In the genomic region with DNA sequence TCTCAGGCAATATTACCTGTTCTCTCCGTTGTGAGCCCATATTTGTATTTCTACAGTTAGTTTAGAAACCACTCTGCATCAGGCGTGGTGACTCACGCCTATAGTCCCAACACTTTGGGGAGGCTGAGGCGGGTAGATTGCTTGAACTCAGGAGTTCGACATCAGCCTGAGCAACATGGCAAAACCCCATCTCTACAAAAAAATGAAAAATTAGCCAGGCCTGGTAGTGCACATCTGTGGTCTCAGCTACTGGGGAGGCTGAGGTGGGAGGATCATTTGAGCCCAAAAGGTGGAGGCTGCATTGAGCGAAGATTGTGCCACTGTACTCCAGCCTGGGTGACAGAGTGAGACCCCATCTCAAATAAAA, we compare ENCODE assay signal across 2 cellular contexts.
TF ChIP-seq lines count a peak whose summit lies in the region.

No MANE protein-coding gene starts in this region.

TF ChIP-seq in SK-N-SH, 30 proteins besides CTCF, POLR2A, EP300 and RAD21 (continued from another document):
- TF ChIP-seq, protein P1, sequence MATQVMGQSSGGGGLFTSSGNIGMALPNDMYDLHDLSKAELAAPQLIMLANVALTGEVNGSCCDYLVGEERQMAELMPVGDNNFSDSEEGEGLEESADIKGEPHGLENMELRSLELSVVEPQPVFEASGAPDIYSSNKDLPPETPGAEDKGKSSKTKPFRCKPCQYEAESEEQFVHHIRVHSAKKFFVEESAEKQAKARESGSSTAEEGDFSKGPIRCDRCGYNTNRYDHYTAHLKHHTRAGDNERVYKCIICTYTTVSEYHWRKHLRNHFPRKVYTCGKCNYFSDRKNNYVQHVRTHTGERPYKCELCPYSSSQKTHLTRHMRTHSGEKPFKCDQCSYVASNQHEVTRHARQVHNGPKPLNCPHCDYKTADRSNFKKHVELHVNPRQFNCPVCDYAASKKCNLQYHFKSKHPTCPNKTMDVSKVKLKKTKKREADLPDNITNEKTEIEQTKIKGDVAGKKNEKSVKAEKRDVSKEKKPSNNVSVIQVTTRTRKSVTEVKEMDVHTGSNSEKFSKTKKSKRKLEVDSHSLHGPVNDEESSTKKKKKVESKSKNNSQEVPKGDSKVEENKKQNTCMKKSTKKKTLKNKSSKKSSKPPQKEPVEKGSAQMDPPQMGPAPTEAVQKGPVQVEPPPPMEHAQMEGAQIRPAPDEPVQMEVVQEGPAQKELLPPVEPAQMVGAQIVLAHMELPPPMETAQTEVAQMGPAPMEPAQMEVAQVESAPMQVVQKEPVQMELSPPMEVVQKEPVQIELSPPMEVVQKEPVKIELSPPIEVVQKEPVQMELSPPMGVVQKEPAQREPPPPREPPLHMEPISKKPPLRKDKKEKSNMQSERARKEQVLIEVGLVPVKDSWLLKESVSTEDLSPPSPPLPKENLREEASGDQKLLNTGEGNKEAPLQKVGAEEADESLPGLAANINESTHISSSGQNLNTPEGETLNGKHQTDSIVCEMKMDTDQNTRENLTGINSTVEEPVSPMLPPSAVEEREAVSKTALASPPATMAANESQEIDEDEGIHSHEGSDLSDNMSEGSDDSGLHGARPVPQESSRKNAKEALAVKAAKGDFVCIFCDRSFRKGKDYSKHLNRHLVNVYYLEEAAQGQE (IDR thresholded peaks at IDR 0.05; ENCODE audit: low read depth, low read length) = no peak
- TF ChIP-seq SMC3 (IDR thresholded peaks at IDR 0.05; ENCODE audit: low read depth, low read length) (no peak), RXRA (IDR thresholded peaks at IDR 0.05; ENCODE audit: borderline replicate concordance, low read depth) (no peak), FOXJ3 (CRISPR knock-in tag; IDR thresholded peaks at IDR 0.05) (no peak)
- TF ChIP-seq, protein P2, sequence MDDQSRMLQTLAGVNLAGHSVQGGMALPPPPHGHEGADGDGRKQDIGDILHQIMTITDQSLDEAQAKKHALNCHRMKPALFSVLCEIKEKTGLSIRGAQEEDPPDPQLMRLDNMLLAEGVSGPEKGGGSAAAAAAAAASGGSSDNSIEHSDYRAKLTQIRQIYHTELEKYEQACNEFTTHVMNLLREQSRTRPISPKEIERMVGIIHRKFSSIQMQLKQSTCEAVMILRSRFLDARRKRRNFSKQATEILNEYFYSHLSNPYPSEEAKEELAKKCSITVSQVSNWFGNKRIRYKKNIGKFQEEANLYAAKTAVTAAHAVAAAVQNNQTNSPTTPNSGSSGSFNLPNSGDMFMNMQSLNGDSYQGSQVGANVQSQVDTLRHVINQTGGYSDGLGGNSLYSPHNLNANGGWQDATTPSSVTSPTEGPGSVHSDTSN (IDR thresholded peaks at IDR 0.05) = no peak

TF ChIP-seq in SK-N-SH treated with all-trans-retinoic acid at 6 μM for 48 hours, 23 proteins besides CTCF, POLR2A, EP300 and RAD21:
- TF ChIP-seq, protein P3, sequence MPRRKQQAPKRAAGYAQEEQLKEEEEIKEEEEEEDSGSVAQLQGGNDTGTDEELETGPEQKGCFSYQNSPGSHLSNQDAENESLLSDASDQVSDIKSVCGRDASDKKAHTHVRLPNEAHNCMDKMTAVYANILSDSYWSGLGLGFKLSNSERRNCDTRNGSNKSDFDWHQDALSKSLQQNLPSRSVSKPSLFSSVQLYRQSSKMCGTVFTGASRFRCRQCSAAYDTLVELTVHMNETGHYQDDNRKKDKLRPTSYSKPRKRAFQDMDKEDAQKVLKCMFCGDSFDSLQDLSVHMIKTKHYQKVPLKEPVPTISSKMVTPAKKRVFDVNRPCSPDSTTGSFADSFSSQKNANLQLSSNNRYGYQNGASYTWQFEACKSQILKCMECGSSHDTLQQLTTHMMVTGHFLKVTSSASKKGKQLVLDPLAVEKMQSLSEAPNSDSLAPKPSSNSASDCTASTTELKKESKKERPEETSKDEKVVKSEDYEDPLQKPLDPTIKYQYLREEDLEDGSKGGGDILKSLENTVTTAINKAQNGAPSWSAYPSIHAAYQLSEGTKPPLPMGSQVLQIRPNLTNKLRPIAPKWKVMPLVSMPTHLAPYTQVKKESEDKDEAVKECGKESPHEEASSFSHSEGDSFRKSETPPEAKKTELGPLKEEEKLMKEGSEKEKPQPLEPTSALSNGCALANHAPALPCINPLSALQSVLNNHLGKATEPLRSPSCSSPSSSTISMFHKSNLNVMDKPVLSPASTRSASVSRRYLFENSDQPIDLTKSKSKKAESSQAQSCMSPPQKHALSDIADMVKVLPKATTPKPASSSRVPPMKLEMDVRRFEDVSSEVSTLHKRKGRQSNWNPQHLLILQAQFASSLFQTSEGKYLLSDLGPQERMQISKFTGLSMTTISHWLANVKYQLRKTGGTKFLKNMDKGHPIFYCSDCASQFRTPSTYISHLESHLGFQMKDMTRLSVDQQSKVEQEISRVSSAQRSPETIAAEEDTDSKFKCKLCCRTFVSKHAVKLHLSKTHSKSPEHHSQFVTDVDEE (CRISPR knock-in tag; IDR thresholded peaks at IDR 0.05) = no peak
- no peak for TF ChIP-seq TOX (CRISPR knock-in tag; IDR thresholded peaks at IDR 0.05; ENCODE audit: borderline replicate concordance)
- no peak for TF ChIP-seq ZFP3 (CRISPR knock-in tag; IDR thresholded peaks at IDR 0.05)
- TF ChIP-seq, protein P4, sequence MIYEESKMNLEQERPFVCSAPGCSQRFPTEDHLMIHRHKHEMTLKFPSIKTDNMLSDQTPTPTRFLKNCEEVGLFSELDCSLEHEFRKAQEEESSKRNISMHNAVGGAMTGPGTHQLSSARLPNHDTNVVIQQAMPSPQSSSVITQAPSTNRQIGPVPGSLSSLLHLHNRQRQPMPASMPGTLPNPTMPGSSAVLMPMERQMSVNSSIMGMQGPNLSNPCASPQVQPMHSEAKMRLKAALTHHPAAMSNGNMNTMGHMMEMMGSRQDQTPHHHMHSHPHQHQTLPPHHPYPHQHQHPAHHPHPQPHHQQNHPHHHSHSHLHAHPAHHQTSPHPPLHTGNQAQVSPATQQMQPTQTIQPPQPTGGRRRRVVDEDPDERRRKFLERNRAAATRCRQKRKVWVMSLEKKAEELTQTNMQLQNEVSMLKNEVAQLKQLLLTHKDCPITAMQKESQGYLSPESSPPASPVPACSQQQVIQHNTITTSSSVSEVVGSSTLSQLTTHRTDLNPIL (CRISPR knock-in tag; IDR thresholded peaks at IDR 0.05; ENCODE audit: low read depth) = no peak
